In genomic region chr14:33899723-33900341, GRCh38 we compare ENCODE assay signal across 23 cellular contexts.
"Had no signal": no experiment of that assay in that cellular context is flagged by ENCODE, and none has a peak within 500 bp of the region (broad histone marks: within the 10 kb centered on the region; RNA-seq: fewer than 3 reads in every experiment).

No MANE protein-coding gene starts in this region.

- H3K36me3 ChIP-seq: breast epithelium, Peyer's patch, SJCRH30 had no signal

- ATAC-seq: activated CD8-positive, alpha-beta T cell treated with anti-CD3 and anti-CD28 coated beads, Interleukin-2, amount 10 ng/mL, durations not matched to agents 7 days and 5 days had no signal

- DNase-seq: activated CD4-positive, alpha-beta T cell treated with anti-CD3 and anti-CD28 coated beads for 4 hours; activated CD4-positive, alpha-beta T cell treated with anti-CD3 and anti-CD28 coated beads, Interleukin-2, amount 50 U/mL, for 4 hours; activated CD8-positive, alpha-beta memory T cell treated with anti-CD3 and anti-CD28 coated beads, Interleukin-2, amount 50 U/mL, for 48 hours; activated CD8-positive, alpha-beta T cell treated with anti-CD3 and anti-CD28 coated beads, Interleukin-2, amount 10 ng/mL, durations not matched to agents 7 days and 5 days; activated naive CD4-positive, alpha-beta T cell treated with anti-CD3 and anti-CD28 coated beads, Interleukin-2, amount 50 U/mL, for 16 hours; activated naive CD8-positive, alpha-beta T cell treated with anti-CD3 and anti-CD28 coated beads, Interleukin-2, amount 10 ng/mL, durations not matched to agents 7 days and 5 days; activated T-cell treated with anti-CD3 and anti-CD28 coated beads, Interleukin-2, amount 50 U/mL, for 1 hour; aorta; caudate nucleus; KG1; NCI-H1048; NCI-H1417 treated with DMSO at 0.1 percent for 48 hours; NCI-H1694; NCI-H2029; NCI-H2107; NCI-H226; NCI-H82; Peyer's patch; Right ventricle myocardium superior; SJCRH30; SK-N-SH; T-helper 1 cell had no signal

- H3K4me3 ChIP-seq: breast epithelium, Peyer's patch, SJCRH30 had no signal

- H3K4me1 ChIP-seq: breast epithelium, Peyer's patch, SJCRH30 had no signal

- H3K9me3 ChIP-seq: breast epithelium, Peyer's patch, SJCRH30, SK-N-SH had no signal
